In genomic region chr7:21543528-21544302, GRCh38 we compare ENCODE assay signal across 8 cellular contexts. TPM values are rescaled to one million over a fixed set of nuclear protein-coding genes. Genes with fewer than 3 reads are reported as not detected.
DNase-seq lines count a peak whose midpoint lies in the region; ATAC-seq, FAIRE-seq and TF ChIP-seq lines count a peak whose summit lies in the region.

No MANE protein-coding gene starts in this region.

- no peak overlapping the region for H3K14ac ChIP-seq in IMR-90 (replicated peaks; ENCODE audit: low read depth, low read length)

- no peak overlapping the region for H3K4ac ChIP-seq in IMR-90 (ENCODE audit: low read depth, low read length)

- no peak overlapping the region for H3K56ac ChIP-seq in IMR-90 (ENCODE audit: extremely low read depth, insufficient read depth, low read length)

- no peak overlapping the region for H3K23ac ChIP-seq in IMR-90 (ENCODE audit: low read depth, low read length)

- peak overlapping the region; percentile 72 for H3K4me2 ChIP-seq in IMR-90 (ENCODE audit: low read depth, low read length)

- H3K36me3 ChIP-seq in IMR-90 (ENCODE audit: control insufficient read depth, insufficient read depth, low read length) = no peaks in the 10 kb centered on the region
- H3K36me3 ChIP-seq in brain microvascular endothelial cell (replicated peaks) = no peaks in the 10 kb centered on the region
- no peaks in the 10 kb centered on the region for H3K36me3 ChIP-seq in lower lobe of right lung

- intact Hi-C loops in IMR-90 (cut with micrococcal nuclease) (no loop called here), lower lobe of right lung (cut with DNase I) (no loop called here)

- dilution Hi-C loops in IMR-90 (cut with HindIII; ENCODE audit: low sequenced_read_pairs, unreplicated experiment) = no loop called here

- peaks cover 17% of the 10 kb centered on the region for H3K27me3 ChIP-seq in IMR-90 (ENCODE audit: control insufficient read depth, insufficient read depth, low read length)
- peaks cover 14% of the 10 kb centered on the region for H3K27me3 ChIP-seq in brain microvascular endothelial cell (replicated peaks)
- peaks cover 31% of the 10 kb centered on the region for H3K27me3 ChIP-seq in lower lobe of right lung (ENCODE audit: low read depth)

- H3K9ac ChIP-seq in IMR-90 (ENCODE audit: low read depth, low read length) = no peak overlapping the region

- TF ChIP-seq CTCF in IMR-90 (conservative IDR thresholded peaks at IDR 0.05; ENCODE audit: low read depth, low read length) (no peak), brain microvascular endothelial cell (IDR thresholded peaks at IDR 0.05; ENCODE audit: low read depth, low read length, missing control alignments) (no peak), lower lobe of right lung (IDR thresholded peaks at IDR 0.05) (no peak)

- in situ Hi-C loops in IMR-90 (cut with MboI; ENCODE audit: low sequenced_read_pairs) = no loop called here
- in situ Hi-C loops in brain microvascular endothelial cell (cut with HindIII; ENCODE audit: low pct_ligation_motif_present, low sequenced_read_pairs) = no loop called here

- no peak for FAIRE-seq in GM12891 (lab: Jason Lieb, UNC)

- TF ChIP-seq POLR2A in IMR-90 (IDR thresholded peaks at IDR 0.05; ENCODE audit: low read depth, low read length) (no peak), GM12891 (IDR thresholded peaks at IDR 0.05; ENCODE audit: low read depth, low read length) (no peak)

- H4K91ac ChIP-seq in IMR-90 (ENCODE audit: insufficient read depth, low read depth, low read length) = no peak overlapping the region

- no peak overlapping the region for H2BK20ac ChIP-seq in IMR-90 (ENCODE audit: low read depth, low read length)

- H3K4me3 ChIP-seq in IMR-90 (ENCODE audit: insufficient read depth, low read depth, low read length) = no peak overlapping the region
- peak overlapping the region; percentile 53 for H3K4me3 ChIP-seq in brain microvascular endothelial cell (ENCODE audit: low read depth, low read length)
- peak overlapping the region; percentile 59 for H3K4me3 ChIP-seq in lower lobe of right lung

- POLR2A ChIA-PET in IMR-90 (lab: Charles Lee; ENCODE audit: unreplicated experiment) = no interaction called here

- TF ChIP-seq RAD21 in IMR-90 (IDR thresholded peaks at IDR 0.05; ENCODE audit: low read length) = no peak

- no peak overlapping the region for H3K27ac ChIP-seq in IMR-90 (ENCODE audit: insufficient read depth, low read length)
- no peak overlapping the region for H3K27ac ChIP-seq in brain microvascular endothelial cell
- no peak overlapping the region for H3K27ac ChIP-seq in lower lobe of right lung

- H2AK5ac ChIP-seq in IMR-90 (ENCODE audit: low read depth, low read length) = no peak overlapping the region

- no peaks in the 10 kb centered on the region; the same call in 1 of the 2 replicates for H3K4me1 ChIP-seq in IMR-90 (ENCODE audit: control insufficient read depth, insufficient read depth, low read length)
- H3K4me1 ChIP-seq in lower lobe of right lung = peaks cover 18% of the 10 kb centered on the region

- no peak overlapping the region for H4K8ac ChIP-seq in IMR-90 (ENCODE audit: low read depth in 2 of 2, low read length in 2 of 2)

- H3K9me3 ChIP-seq in IMR-90 (ENCODE audit: control insufficient read depth, insufficient read depth, low read length) (no peaks in the 10 kb centered on the region), lower lobe of right lung (no peaks in the 10 kb centered on the region)

- no peak overlapping the region for H2BK5ac ChIP-seq in IMR-90 (ENCODE audit: low read depth, low read length, poor library complexity, severe bottlenecking)

- no peak overlapping the region for H2BK120ac ChIP-seq in IMR-90 (ENCODE audit: low read depth, low read length)

- no peaks in the 10 kb centered on the region for H3K79me1 ChIP-seq in IMR-90 (ENCODE audit: low read depth in 1 of 2, low read length in 2 of 2)

- H3K18ac ChIP-seq in IMR-90 (ENCODE audit: low read depth, low read length) = no peak overlapping the region

- DNase-seq in ELF-1 (ENCODE audit: low read depth, low spot score) (peak; percentile 70), IMR-90 (no peak), brain microvascular endothelial cell (no peak), lower lobe of right lung (no peak), NCI-H524 treated with DMSO at 0.1 percent for 48 hours (lab: John Stamatoyannopoulos, UW) (no peak), GM12891 (ENCODE audit: insufficient read length, low spot score) (no peak), pons (ENCODE audit: low spot score) (no peak)

- no peaks in the 10 kb centered on the region for H3K9me1 ChIP-seq in IMR-90 (ENCODE audit: insufficient read depth, low read length)

- H2AK9ac ChIP-seq in IMR-90 (replicated peaks; ENCODE audit: low read depth, low read length, poor library complexity) = no peak overlapping the region

- CTCF ChIA-PET in IMR-90 (lab: Yijun Ruan, JAX) = no interaction called here

- H4K5ac ChIP-seq in IMR-90 (ENCODE audit: low read depth, low read length) = no peak overlapping the region

- BruUV-seq in IMR-90 (replicated peaks; lab: Mats Ljungman, UMichigan) = no TSS peak

- peak overlapping the region; percentile 84 for H2AFZ ChIP-seq in IMR-90 (replicated peaks; ENCODE audit: low read length, poor library complexity)

- 0% methylated on average over 5 of the region's 31 CpGs; no CpG with 5 or more reads in 1 of the 2 experiments for WGBS in IMR-90 (ENCODE audit: extremely low coverage in 2 of 2, insufficient read length in 1 of 2), 2 experiments

- ATAC-seq in IMR-90 (ENCODE audit: low read depth) = no peak
- peak; percentile 61 to 63 for ATAC-seq in lower lobe of right lung
- ATAC-seq in GM21528 (IDR thresholded peaks at IDR 0.05; ENCODE audit: low FRiP score, unreplicated experiment) = no peak

- H2BK15ac ChIP-seq in IMR-90 (ENCODE audit: low read depth, low read length) = no peak overlapping the region

- no peaks in the 10 kb centered on the region for H4K20me1 ChIP-seq in IMR-90 (ENCODE audit: insufficient read depth, low read length)

TF ChIP-seq in IMR-90, 13 proteins besides CTCF, POLR2A, EP300 and RAD21 (continues in another document):
- TF ChIP-seq ELK1 (IDR thresholded peaks at IDR 0.05; ENCODE audit: borderline replicate concordance, low read depth, low read length) = no peak
- TF ChIP-seq SMC3 (IDR thresholded peaks at IDR 0.05; ENCODE audit: low read depth, low read length) = no peak
- no peak for TF ChIP-seq RCOR1 (IDR thresholded peaks at IDR 0.05; ENCODE audit: insufficient replicate concordance, low read length)
- no peak for TF ChIP-seq RFX5 (IDR thresholded peaks at IDR 0.05; ENCODE audit: low read depth, low read length)
- TF ChIP-seq FOS (IDR thresholded peaks at IDR 0.05; ENCODE audit: low read depth, low read length) = no peak
- no peak for TF ChIP-seq MAFK (IDR thresholded peaks at IDR 0.05; ENCODE audit: low read depth, low read length)
- no peak for TF ChIP-seq NFE2L2 (IDR thresholded peaks at IDR 0.05; ENCODE audit: low read depth, low read length)
- no peak for TF ChIP-seq CEBPB (IDR thresholded peaks at IDR 0.05; ENCODE audit: low read depth, low read length)
- no peak for TF ChIP-seq MAZ (IDR thresholded peaks at IDR 0.05; ENCODE audit: borderline replicate concordance, low read depth, low read length)

TF ChIP-seq in GM12891, 5 proteins besides CTCF, POLR2A, EP300 and RAD21:
- TF ChIP-seq SPI1 (IDR thresholded peaks at IDR 0.05; ENCODE audit: low read depth, low read length) (no peak), TAF1 (IDR thresholded peaks at IDR 0.05; ENCODE audit: low read depth, low read length) (no peak), POU2F2 (IDR thresholded peaks at IDR 0.05; ENCODE audit: low read depth, low read length) (no peak), POLR2AphosphoS5 (IDR thresholded peaks at IDR 0.05; ENCODE audit: low read depth, low read length) (no peak), PAX5 (IDR thresholded peaks at IDR 0.05; ENCODE audit: insufficient read depth, low read length, severe bottlenecking) (no peak)

RNA-seq across cellular contexts. Expression of gene DNAH11, which starts 0.9 kb away (rescaled TPM):
- total RNA-seq in IMR-90 (2012; rRNA removed) (under 0.01 TPM in 1 of 2 replicates, not detected in the other), lower lobe of right lung (8.9 TPM)
- not detected in 2 replicates for polyA plus RNA-seq in IMR-90 (2012; rRNA removed)
- not detected in 2 replicates for polyA plus RNA-seq in IMR-90 (2012; cell fraction: cytosol; rRNA removed)
- 0.01 TPM in 1 of 2 replicates, not detected in the other for polyA plus RNA-seq in IMR-90 (2012; cell fraction: nucleus; rRNA removed; ENCODE audit: low replicate concordance)
- polyA plus RNA-seq in GM12891 (2012; ENCODE audit: low read depth, missing spikeins) = 0.30 TPM

Comparison
In these comparisons a context has a peak if more than half of its experiments do, and no peak if none do; other contexts are left out.
1. ATAC-seq: peak in lower lobe of right lung (2 of 2); none in IMR-90 (single experiment) and GM21528 (single experiment).